In the genomic region with DNA sequence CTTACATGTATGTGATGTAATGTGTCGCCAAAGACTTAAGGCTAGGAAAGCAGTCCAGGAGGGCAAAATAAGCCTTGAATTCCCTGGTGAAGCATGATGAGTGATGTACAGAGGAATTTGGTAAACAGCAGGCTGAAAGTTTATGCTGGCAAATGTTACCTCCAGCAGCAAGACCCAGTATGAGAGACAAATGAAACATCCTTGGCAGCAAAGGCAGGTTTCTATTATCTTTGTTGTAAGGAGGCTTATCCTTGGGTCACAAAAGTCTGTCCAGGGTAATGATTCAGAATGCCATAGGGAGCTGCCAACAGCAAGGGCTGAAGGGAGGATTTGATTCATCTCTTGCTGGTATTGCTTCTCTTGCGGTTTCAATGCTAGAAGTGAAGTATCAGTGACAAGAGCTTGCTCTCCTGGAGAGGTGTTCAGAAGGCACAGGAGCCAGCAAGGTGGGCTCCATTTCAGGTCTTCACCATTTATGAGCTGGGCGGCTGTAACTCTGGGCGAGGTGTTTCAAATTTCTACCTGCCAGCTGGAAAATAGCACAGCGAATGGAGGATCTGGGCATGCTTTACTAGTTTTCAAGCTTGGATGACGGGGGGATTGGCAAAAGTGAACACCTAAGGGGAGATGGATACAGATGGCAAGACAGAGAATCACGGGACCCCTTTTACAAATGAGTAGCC, we compare ENCODE assay signal across 1 cellular context.
TF ChIP-seq lines count a peak whose summit lies in the region.

No MANE protein-coding gene starts in this region.

TF ChIP-seq in GM23338, 12 proteins besides CTCF, POLR2A, EP300 and RAD21 (continued from another document):
- TF ChIP-seq, protein P1, sequence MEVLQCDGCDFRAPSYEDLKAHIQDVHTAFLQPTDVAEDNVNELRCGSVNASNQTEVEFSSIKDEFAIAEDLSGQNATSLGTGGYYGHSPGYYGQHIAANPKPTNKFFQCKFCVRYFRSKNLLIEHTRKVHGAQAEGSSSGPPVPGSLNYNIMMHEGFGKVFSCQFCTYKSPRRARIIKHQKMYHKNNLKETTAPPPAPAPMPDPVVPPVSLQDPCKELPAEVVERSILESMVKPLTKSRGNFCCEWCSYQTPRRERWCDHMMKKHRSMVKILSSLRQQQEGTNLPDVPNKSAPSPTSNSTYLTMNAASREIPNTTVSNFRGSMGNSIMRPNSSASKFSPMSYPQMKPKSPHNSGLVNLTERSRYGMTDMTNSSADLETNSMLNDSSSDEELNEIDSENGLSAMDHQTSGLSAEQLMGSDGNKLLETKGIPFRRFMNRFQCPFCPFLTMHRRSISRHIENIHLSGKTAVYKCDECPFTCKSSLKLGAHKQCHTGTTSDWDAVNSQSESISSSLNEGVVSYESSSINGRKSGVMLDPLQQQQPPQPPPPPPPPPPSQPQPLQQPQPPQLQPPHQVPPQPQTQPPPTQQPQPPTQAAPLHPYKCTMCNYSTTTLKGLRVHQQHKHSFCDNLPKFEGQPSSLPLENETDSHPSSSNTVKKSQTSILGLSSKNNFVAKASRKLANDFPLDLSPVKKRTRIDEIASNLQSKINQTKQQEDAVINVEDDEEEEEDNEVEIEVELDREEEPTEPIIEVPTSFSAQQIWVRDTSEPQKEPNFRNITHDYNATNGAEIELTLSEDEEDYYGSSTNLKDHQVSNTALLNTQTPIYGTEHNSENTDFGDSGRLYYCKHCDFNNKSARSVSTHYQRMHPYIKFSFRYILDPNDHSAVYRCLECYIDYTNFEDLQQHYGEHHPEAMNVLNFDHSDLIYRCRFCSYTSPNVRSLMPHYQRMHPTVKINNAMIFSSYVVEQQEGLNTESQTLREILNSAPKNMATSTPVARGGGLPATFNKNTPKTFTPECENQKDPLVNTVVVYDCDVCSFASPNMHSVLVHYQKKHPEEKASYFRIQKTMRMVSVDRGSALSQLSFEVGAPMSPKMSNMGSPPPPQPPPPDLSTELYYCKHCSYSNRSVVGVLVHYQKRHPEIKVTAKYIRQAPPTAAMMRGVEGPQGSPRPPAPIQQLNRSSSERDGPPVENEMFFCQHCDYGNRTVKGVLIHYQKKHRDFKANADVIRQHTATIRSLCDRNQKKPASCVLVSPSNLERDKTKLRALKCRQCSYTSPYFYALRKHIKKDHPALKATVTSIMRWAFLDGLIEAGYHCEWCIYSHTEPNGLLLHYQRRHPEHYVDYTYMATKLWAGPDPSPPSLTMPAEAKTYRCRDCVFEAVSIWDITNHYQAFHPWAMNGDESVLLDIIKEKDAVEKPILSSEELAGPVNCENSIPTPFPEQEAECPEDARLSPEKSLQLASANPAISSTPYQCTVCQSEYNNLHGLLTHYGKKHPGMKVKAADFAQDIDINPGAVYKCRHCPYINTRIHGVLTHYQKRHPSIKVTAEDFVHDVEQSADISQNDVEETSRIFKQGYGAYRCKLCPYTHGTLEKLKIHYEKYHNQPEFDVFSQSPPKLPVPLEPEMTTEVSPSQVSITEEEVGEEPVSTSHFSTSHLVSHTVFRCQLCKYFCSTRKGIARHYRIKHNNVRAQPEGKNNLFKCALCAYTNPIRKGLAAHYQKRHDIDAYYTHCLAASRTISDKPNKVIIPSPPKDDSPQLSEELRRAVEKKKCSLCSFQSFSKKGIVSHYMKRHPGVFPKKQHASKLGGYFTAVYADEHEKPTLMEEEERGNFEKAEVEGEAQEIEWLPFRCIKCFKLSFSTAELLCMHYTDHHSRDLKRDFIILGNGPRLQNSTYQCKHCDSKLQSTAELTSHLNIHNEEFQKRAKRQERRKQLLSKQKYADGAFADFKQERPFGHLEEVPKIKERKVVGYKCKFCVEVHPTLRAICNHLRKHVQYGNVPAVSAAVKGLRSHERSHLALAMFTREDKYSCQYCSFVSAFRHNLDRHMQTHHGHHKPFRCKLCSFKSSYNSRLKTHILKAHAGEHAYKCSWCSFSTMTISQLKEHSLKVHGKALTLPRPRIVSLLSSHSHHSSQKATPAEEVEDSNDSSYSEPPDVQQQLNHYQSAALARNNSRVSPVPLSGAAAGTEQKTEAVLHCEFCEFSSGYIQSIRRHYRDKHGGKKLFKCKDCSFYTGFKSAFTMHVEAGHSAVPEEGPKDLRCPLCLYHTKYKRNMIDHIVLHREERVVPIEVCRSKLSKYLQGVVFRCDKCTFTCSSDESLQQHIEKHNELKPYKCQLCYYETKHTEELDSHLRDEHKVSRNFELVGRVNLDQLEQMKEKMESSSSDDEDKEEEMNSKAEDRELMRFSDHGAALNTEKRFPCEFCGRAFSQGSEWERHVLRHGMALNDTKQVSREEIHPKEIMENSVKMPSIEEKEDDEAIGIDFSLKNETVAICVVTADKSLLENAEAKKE (CRISPR knock-in tag; IDR thresholded peaks at IDR 0.05): no peak
- no peak for TF ChIP-seq POLR2AphosphoS5 (IDR thresholded peaks at IDR 0.05; ENCODE audit: low read depth)
